ENCODE assay signal across 11 cellular contexts in genomic region chr10:119526606-119527592, GRCh38. TPM values are rescaled to one million over a fixed set of nuclear protein-coding genes. Genes with fewer than 3 reads are reported as not detected.
DNase-seq lines count a peak whose midpoint lies in the region; ATAC-seq and TF ChIP-seq lines count a peak whose summit lies in the region.
"Had no signal": no experiment of that assay in that cellular context is flagged by ENCODE, and none has a peak within 500 bp of the region (broad histone marks: within the 10 kb centered on the region; RNA-seq: fewer than 3 reads in every experiment).

No MANE protein-coding gene starts in this region.

- no peak for TF ChIP-seq POLR2A in HCT116 (IDR thresholded peaks at IDR 0.05; ENCODE audit: borderline replicate concordance, extremely low read depth, insufficient read depth, insufficient read length)

- POLR2A ChIA-PET in HCT116 (lab: Charles Lee) = no interaction called here
- POLR2A ChIA-PET in naive thymus-derived CD8-positive, alpha-beta T cell (lab: Charles Lee) = interaction anchor here (1.1 to 7.1 kb wide), 6 partner anchors 9 to 32 kb away, joined by 3 to 79 read pairs (median 5); partner anchors contain the start of gene RGS10

- peaks cover 24 to 37% of the 10 kb centered on the region in 2 experiments for H3K4me1 ChIP-seq in HCT116 (ENCODE audit: control insufficient read depth in 1 of 2, insufficient read depth in 2 of 2, low read length in 2 of 2)
- H3K4me1 ChIP-seq: body of pancreas had no signal

- H3K4me3 Mint-ChIP-seq in activated naive CD8-positive, alpha-beta T cell = peak overlapping the region; percentile 65
- H3K4me3 Mint-ChIP-seq in naive thymus-derived CD8-positive, alpha-beta T cell = peak overlapping the region in 9 of 10 donors; percentile 16 to 74 (median 64)

- CTCF ChIA-PET in HCT116 (lab: Charles Lee) = no interaction called here

- no peaks in the 10 kb centered on the region for H3K27me3 ChIP-seq in HCT116 (ENCODE audit: insufficient read depth, low read length)
- H3K27me3 ChIP-seq: body of pancreas, esophagus squamous epithelium had no signal

- no peaks in the 10 kb centered on the region for H4K20me1 ChIP-seq in HCT116 (ENCODE audit: insufficient read depth)

- no TSS peak for BruUV-seq in HCT116 (replicated peaks; lab: Mats Ljungman, UMichigan)

- no peak overlapping the region for H3K4me2 ChIP-seq in HCT116 (ENCODE audit: low read length)

- no peak overlapping the region for H3K27ac ChIP-seq in HCT116 (ENCODE audit: low read depth, low read length)
- H3K27ac ChIP-seq: body of pancreas, esophagus squamous epithelium had no signal

- TF ChIP-seq RAD21 in HCT116 (IDR thresholded peaks at IDR 0.05; ENCODE audit: low read depth) = no peak

- peaks cover 72% of the 10 kb centered on the region for H3K4me1 Mint-ChIP-seq in activated naive CD8-positive, alpha-beta T cell (ENCODE audit: low read depth)
- H3K4me1 Mint-ChIP-seq in naive thymus-derived CD8-positive, alpha-beta T cell = peaks cover 24 to 92% (median 69%) of the 10 kb centered on the region in 4 donors

- RAD21 ChIA-PET in HCT116 (lab: Charles Lee; ENCODE audit: low non-redundant PET in 1 of 2, low total read pairs in 2 of 2, uncharacterized antibody in 2 of 2, unreplicated experiment in 2 of 2) = no interaction called here

- peak overlapping the region; percentile 85 for H3K27ac Mint-ChIP-seq in activated naive CD8-positive, alpha-beta T cell
- H3K27ac Mint-ChIP-seq in naive thymus-derived CD8-positive, alpha-beta T cell = peak overlapping the region; percentile 73 to 93 (median 88)

- H3K9me3 Mint-ChIP-seq in activated naive CD8-positive, alpha-beta T cell (ENCODE audit: low read depth) = no peaks in the 10 kb centered on the region
- H3K9me3 Mint-ChIP-seq in naive thymus-derived CD8-positive, alpha-beta T cell = no peaks in the 10 kb centered on the region
- H3K9me3 Mint-ChIP-seq: naive B cell had no signal

- H3K36me3 ChIP-seq in HCT116 (ENCODE audit: control insufficient read depth in 1 of 2, insufficient read depth in 2 of 2, low read length in 2 of 2) = peaks cover 0 to 22% of the 10 kb centered on the region in 2 experiments; a peak in 1 of 4 replicates

- H2AFZ ChIP-seq in HCT116 (ENCODE audit: low read depth, low read length, poor library complexity, severe bottlenecking) = no peak overlapping the region

- no peaks in the 10 kb centered on the region for H3K27me3 Mint-ChIP-seq in activated naive CD8-positive, alpha-beta T cell
- H3K27me3 Mint-ChIP-seq in naive thymus-derived CD8-positive, alpha-beta T cell = no peaks in the 10 kb centered on the region
- H3K27me3 Mint-ChIP-seq: naive B cell had no signal

- H3K9ac ChIP-seq in HCT116 (ENCODE audit: low read length) = no peak overlapping the region

- H3K9me3 ChIP-seq in HCT116 (ENCODE audit: control insufficient read depth in 1 of 2, insufficient read depth in 1 of 2, low read depth in 1 of 2, low read length in 2 of 2) = no peaks in the 10 kb centered on the region
- H3K9me3 ChIP-seq: body of pancreas, esophagus squamous epithelium had no signal

- peaks cover 48% of the 10 kb centered on the region for H3K79me2 ChIP-seq in HCT116 (ENCODE audit: insufficient read depth, low read length)

- TF ChIP-seq CTCF in HCT116 (IDR thresholded peaks at IDR 0.05 in 2 of 3, conservative IDR thresholded peaks at IDR 0.05 in 1 of 3; ENCODE audit: borderline replicate concordance in 1 of 3, insufficient read depth in 1 of 3, low read depth in 2 of 3, low read length in 2 of 3) = peak in 2 of 3 experiments; percentile 54 to 61; a peak in 4 of 6 replicates

- H3K9me2 ChIP-seq in HCT116 (ENCODE audit: insufficient read depth) = no peaks in the 10 kb centered on the region

- H3K36me3 Mint-ChIP-seq in activated naive CD8-positive, alpha-beta T cell = peaks cover 11% of the 10 kb centered on the region
- H3K36me3 Mint-ChIP-seq in naive thymus-derived CD8-positive, alpha-beta T cell = peaks cover 0 to 75% (median 15%) of the 10 kb centered on the region in 3 donors
- H3K36me3 Mint-ChIP-seq: naive B cell had no signal

- intact Hi-C loops in HCT116 (cut with micrococcal nuclease) = no loop called here

- H3K4me3 ChIP-seq in HCT116 (replicated peaks in 1 of 2; ENCODE audit: low read depth in 1 of 2, low read length in 2 of 2) = no peak overlapping the region
- H3K4me3 ChIP-seq: body of pancreas, esophagus squamous epithelium had no signal

- no peak for ATAC-seq in HCT116
- peak; percentile 51 to 78 for ATAC-seq in naive thymus-derived CD8-positive, alpha-beta T cell
- ATAC-seq: body of pancreas had no signal

- DNase-seq in NCI-H2171 treated with DMSO at 0.1 percent for 48 hours (lab: John Stamatoyannopoulos, UW) (peak; percentile 38), NCI-H2171 (lab: John Stamatoyannopoulos, UW) (no peak), HCT116 (ENCODE audit: low read depth, low spot score) (no peak), NCI-H1436 treated with DMSO at 0.1 percent for 48 hours (lab: John Stamatoyannopoulos, UW) (no peak), T-helper 9 cell (no peak), hippocampal formation (lab: John Stamatoyannopoulos, UW) (no peak)
- DNase-seq in naive thymus-derived CD8-positive, alpha-beta T cell = peak in 1 of 10 donors; percentile 35
- DNase-seq: body of pancreas, esophagus squamous epithelium, naive B cell had no signal

TF ChIP-seq in HCT116, 20 proteins besides CTCF, POLR2A, EP300 and RAD21:
- TF ChIP-seq MAX (IDR thresholded peaks at IDR 0.05) (no peak), ELF1 (IDR thresholded peaks at IDR 0.05; ENCODE audit: borderline replicate concordance, low read depth) (no peak), REST (IDR thresholded peaks at IDR 0.05; ENCODE audit: low read depth) (no peak), CEBPB (IDR thresholded peaks at IDR 0.05; ENCODE audit: low read depth) (no peak), POLR2AphosphoS5 (IDR thresholded peaks at IDR 0.05; ENCODE audit: low read depth, low read length) (no peak), YY1 (IDR thresholded peaks at IDR 0.05; ENCODE audit: extremely low read depth, insufficient replicate concordance, low read depth, low read length) (no peak), SP1 (IDR thresholded peaks at IDR 0.05; ENCODE audit: low read depth) (no peak)
- TF ChIP-seq, protein P1, sequence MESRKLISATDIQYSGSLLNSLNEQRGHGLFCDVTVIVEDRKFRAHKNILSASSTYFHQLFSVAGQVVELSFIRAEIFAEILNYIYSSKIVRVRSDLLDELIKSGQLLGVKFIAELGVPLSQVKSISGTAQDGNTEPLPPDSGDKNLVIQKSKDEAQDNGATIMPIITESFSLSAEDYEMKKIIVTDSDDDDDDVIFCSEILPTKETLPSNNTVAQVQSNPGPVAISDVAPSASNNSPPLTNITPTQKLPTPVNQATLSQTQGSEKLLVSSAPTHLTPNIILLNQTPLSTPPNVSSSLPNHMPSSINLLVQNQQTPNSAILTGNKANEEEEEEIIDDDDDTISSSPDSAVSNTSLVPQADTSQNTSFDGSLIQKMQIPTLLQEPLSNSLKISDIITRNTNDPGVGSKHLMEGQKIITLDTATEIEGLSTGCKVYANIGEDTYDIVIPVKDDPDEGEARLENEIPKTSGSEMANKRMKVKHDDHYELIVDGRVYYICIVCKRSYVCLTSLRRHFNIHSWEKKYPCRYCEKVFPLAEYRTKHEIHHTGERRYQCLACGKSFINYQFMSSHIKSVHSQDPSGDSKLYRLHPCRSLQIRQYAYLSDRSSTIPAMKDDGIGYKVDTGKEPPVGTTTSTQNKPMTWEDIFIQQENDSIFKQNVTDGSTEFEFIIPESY (IDR thresholded peaks at IDR 0.05; ENCODE audit: extremely low read depth, insufficient replicate concordance, low read length) = no peak

RNA-seq across cellular contexts. Expression of gene RGS10, which starts 15.6 kb away (rescaled TPM):
- total RNA-seq in HCT116 (2021; ENCODE audit: unreplicated experiment) = 96.7 TPM
- polyA plus RNA-seq in HCT116 (2012) = 70.0 and 88.2 TPM in 2 replicates
- 100 to 1,000 TPM; 251 to 268 TPM for total RNA-seq in naive thymus-derived CD8-positive, alpha-beta T cell
- polyA plus RNA-seq in naive thymus-derived CD8-positive, alpha-beta T cell = 100 to 1,000 TPM; 409 to 533 (median 504) TPM
